Comparison of ENCODE assay signal across 21 cellular contexts in the genomic region with DNA sequence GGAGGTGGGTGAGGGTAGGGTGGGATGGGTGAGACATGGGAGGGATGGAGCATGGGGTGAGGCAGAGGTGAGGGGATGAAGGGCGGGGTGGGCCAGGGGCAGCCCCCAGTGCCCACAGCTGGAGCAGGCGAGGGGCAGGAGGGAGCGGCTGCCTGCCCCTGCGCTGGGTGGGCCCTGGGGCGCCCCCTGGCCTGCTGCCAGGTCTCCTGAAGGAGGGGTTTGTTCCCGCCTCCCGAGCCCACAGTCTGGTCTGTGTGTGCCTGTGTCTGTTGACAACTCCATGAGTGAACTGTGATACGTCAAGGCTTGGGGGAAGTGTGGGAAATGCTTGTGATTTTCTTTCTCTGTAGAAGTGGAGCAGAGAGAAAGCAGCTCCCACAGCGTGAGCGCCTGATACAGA. TPM values are rescaled to one million over a fixed set of nuclear protein-coding genes. Genes with fewer than 3 reads are reported as not detected.
"Had no signal": no experiment of that assay in that cellular context is flagged by ENCODE, and none has a peak within 500 bp of the region (broad histone marks: within the 10 kb centered on the region; RNA-seq: fewer than 3 reads in every experiment).

No MANE protein-coding gene starts in this region.

- H3K27me3 ChIP-seq: uterus had no signal

- H3K36me3 Mint-ChIP-seq: activated CD8-positive, alpha-beta memory T cell treated with anti-CD3 and anti-CD28 coated beads, Interleukin-2, amount 10 ng/mL, durations not matched to agents 7 days and 5 days; activated naive CD8-positive, alpha-beta T cell treated with anti-CD3 and anti-CD28 coated beads for 36 hours; naive thymus-derived CD8-positive, alpha-beta T cell; type B pancreatic cell had no signal

- DNase-seq: activated CD4-positive, alpha-beta T cell treated with anti-CD3 and anti-CD28 coated beads for 36 hours; activated CD4-positive, CD25-positive, alpha-beta regulatory T cell; activated CD8-positive, alpha-beta memory T cell treated with anti-CD3 and anti-CD28 coated beads, Interleukin-2, amount 10 ng/mL, durations not matched to agents 7 days and 5 days; activated CD8-positive, alpha-beta T cell treated with anti-CD3 and anti-CD28 coated beads, Interleukin-2, amount 10 ng/mL, durations not matched to agents 7 days and 5 days; activated naive CD4-positive, alpha-beta T cell; activated naive CD8-positive, alpha-beta T cell treated with anti-CD3 and anti-CD28 coated beads for 36 hours; activated T-cell treated with anti-CD3 and anti-CD28 coated beads, Interleukin-2, amount 50 U/mL, for 72 hours; adrenal gland; central memory CD4-positive, alpha-beta T cell; foreskin fibroblast; head of caudate nucleus; naive thymus-derived CD8-positive, alpha-beta T cell; posterior cingulate gyrus; right cardiac atrium; stimulated activated CD4-positive, alpha-beta T cell treated with anti-CD3 and anti-CD28 coated beads, Interleukin-2, amount 100 ng/mL, for 48 hours; substantia nigra; uterus had no signal

- H3K4me3 Mint-ChIP-seq: activated CD4-positive, alpha-beta T cell treated with anti-CD3 and anti-CD28 coated beads for 36 hours; activated CD8-positive, alpha-beta memory T cell treated with anti-CD3 and anti-CD28 coated beads, Interleukin-2, amount 10 ng/mL, durations not matched to agents 7 days and 5 days; activated CD8-positive, alpha-beta T cell treated with anti-CD3 and anti-CD28 coated beads, Interleukin-2, amount 10 ng/mL, durations not matched to agents 7 days and 5 days; activated naive CD8-positive, alpha-beta T cell treated with anti-CD3 and anti-CD28 coated beads for 36 hours; activated T-cell treated with anti-CD3 and anti-CD28 coated beads, Interleukin-2, amount 50 U/mL, for 72 hours; naive thymus-derived CD8-positive, alpha-beta T cell; stimulated activated naive CD8-positive, alpha-beta T cell treated with anti-CD3 and anti-CD28 coated beads, Interleukin-15, Interleukin-2, amounts not matched to agents 100 ng/mL and 50 ng/mL, for 24 hours; type B pancreatic cell had no signal

- H3K4me1 ChIP-seq: adrenal gland, uterus had no signal

- H3K27ac Mint-ChIP-seq: activated CD4-positive, alpha-beta T cell treated with anti-CD3 and anti-CD28 coated beads for 36 hours; activated CD8-positive, alpha-beta memory T cell treated with anti-CD3 and anti-CD28 coated beads, Interleukin-2, amount 10 ng/mL, durations not matched to agents 7 days and 5 days; activated CD8-positive, alpha-beta T cell treated with anti-CD3 and anti-CD28 coated beads, Interleukin-2, amount 10 ng/mL, durations not matched to agents 7 days and 5 days; activated naive CD8-positive, alpha-beta T cell treated with anti-CD3 and anti-CD28 coated beads for 36 hours; activated T-cell treated with anti-CD3 and anti-CD28 coated beads, Interleukin-2, amount 50 U/mL, for 72 hours; stimulated activated naive CD8-positive, alpha-beta T cell treated with anti-CD3 and anti-CD28 coated beads, Interleukin-15, Interleukin-2, amounts not matched to agents 100 ng/mL and 50 ng/mL, for 24 hours; type B pancreatic cell had no signal

- H3K36me3 ChIP-seq: adrenal gland, uterus had no signal

- H3K9me3 ChIP-seq: adrenal gland, uterus had no signal

- H3K27me3 Mint-ChIP-seq: activated CD4-positive, alpha-beta T cell treated with anti-CD3 and anti-CD28 coated beads for 36 hours; activated CD8-positive, alpha-beta memory T cell treated with anti-CD3 and anti-CD28 coated beads, Interleukin-2, amount 10 ng/mL, durations not matched to agents 7 days and 5 days; activated naive CD8-positive, alpha-beta T cell treated with anti-CD3 and anti-CD28 coated beads for 36 hours; naive thymus-derived CD8-positive, alpha-beta T cell; stimulated activated naive CD8-positive, alpha-beta T cell treated with anti-CD3 and anti-CD28 coated beads, Interleukin-15, Interleukin-2, amounts not matched to agents 100 ng/mL and 50 ng/mL, for 24 hours had no signal

- ATAC-seq: activated CD4-positive, alpha-beta T cell treated with anti-CD3 and anti-CD28 coated beads for 36 hours; activated CD8-positive, alpha-beta memory T cell treated with anti-CD3 and anti-CD28 coated beads, Interleukin-2, amount 10 ng/mL, durations not matched to agents 7 days and 5 days; activated CD8-positive, alpha-beta T cell treated with anti-CD3 and anti-CD28 coated beads, Interleukin-2, amount 10 ng/mL, durations not matched to agents 7 days and 5 days; activated T-cell treated with anti-CD3 and anti-CD28 coated beads, Interleukin-2, amount 50 U/mL, for 72 hours; esophagus mucosa; naive thymus-derived CD8-positive, alpha-beta T cell; right cardiac atrium had no signal

- H3K9me3 Mint-ChIP-seq: activated naive CD8-positive, alpha-beta T cell treated with anti-CD3 and anti-CD28 coated beads for 36 hours; activated T-cell treated with anti-CD3 and anti-CD28 coated beads, Interleukin-2, amount 50 U/mL, for 72 hours; naive thymus-derived CD8-positive, alpha-beta T cell; stimulated activated naive CD8-positive, alpha-beta T cell treated with anti-CD3 and anti-CD28 coated beads, Interleukin-15, Interleukin-2, amounts not matched to agents 100 ng/mL and 50 ng/mL, for 24 hours; type B pancreatic cell had no signal

- H3K4me3 ChIP-seq: adrenal gland, uterus had no signal

- H3K27ac ChIP-seq: adrenal gland, uterus had no signal

RNA-seq across cellular contexts. Expression of a gene that starts 31.5 kb away (rescaled TPM):
- total RNA-seq: activated CD4-positive, alpha-beta T cell treated with anti-CD3 and anti-CD28 coated beads for 36 hours; activated CD8-positive, alpha-beta T cell treated with anti-CD3 and anti-CD28 coated beads, Interleukin-2, amount 10 ng/mL, durations not matched to agents 7 days and 5 days; osteoblast had no signal
